In genomic region chr2:94874277-94874997, GRCh38 we compare ENCODE assay signal across 8 cellular contexts. TPM values are rescaled to one million over a fixed set of nuclear protein-coding genes. Genes with fewer than 3 reads are reported as not detected.
A peak's percentile ranks its signal among the peaks of the same experiment; 100 is the strongest.
DNase-seq lines count a peak whose midpoint lies in the region; ATAC-seq and TF ChIP-seq lines count a peak whose summit lies in the region.

No MANE protein-coding gene starts in this region.

- H3K36me3 Mint-ChIP-seq in activated CD8-positive, alpha-beta T cell treated with anti-CD3 and anti-CD28 coated beads, Interleukin-2, amount 10 ng/mL, durations not matched to agents 7 days and 5 days (ENCODE audit: low read depth): no peaks in the 10 kb centered on the region
- no peaks in the 10 kb centered on the region for H3K36me3 Mint-ChIP-seq in osteocyte (ENCODE audit: unreplicated experiment)

- POLR2A ChIA-PET in activated CD8-positive, alpha-beta T cell treated with anti-CD3 and anti-CD28 coated beads, Interleukin-2, amount 10 ng/mL, durations not matched to agents 7 days and 5 days (lab: Charles Lee): no interaction called here

- H3K27ac Mint-ChIP-seq in activated CD8-positive, alpha-beta T cell treated with anti-CD3 and anti-CD28 coated beads, Interleukin-2, amount 10 ng/mL, durations not matched to agents 7 days and 5 days: no peak overlapping the region
- H3K27ac Mint-ChIP-seq in osteocyte (ENCODE audit: unreplicated experiment): no peak overlapping the region

- no peaks in the 10 kb centered on the region for H3K4me1 Mint-ChIP-seq in activated CD8-positive, alpha-beta T cell treated with anti-CD3 and anti-CD28 coated beads, Interleukin-2, amount 10 ng/mL, durations not matched to agents 7 days and 5 days (ENCODE audit: low read depth)
- no peaks in the 10 kb centered on the region for H3K4me1 Mint-ChIP-seq in osteocyte (ENCODE audit: unreplicated experiment)

- no peaks in the 10 kb centered on the region for H3K27me3 Mint-ChIP-seq in activated CD8-positive, alpha-beta T cell treated with anti-CD3 and anti-CD28 coated beads, Interleukin-2, amount 10 ng/mL, durations not matched to agents 7 days and 5 days (ENCODE audit: low read depth)
- no peaks in the 10 kb centered on the region for H3K27me3 Mint-ChIP-seq in osteocyte (ENCODE audit: unreplicated experiment)

- H3K9me3 ChIP-seq in gastrocnemius medialis: no peaks in the 10 kb centered on the region

- in situ Hi-C loops in gastrocnemius medialis (cut with MboI; ENCODE audit: low sequenced_read_pairs in 4 of 4): no loop called here

- DNase-seq in AG20443 (ENCODE audit: low spot score) (peak; percentile 90), NCI-H460 (ENCODE audit: extremely low read depth, low read depth) (peak; percentile 48), erythroblast (lab: John Stamatoyannopoulos, UW) (peak; percentile 57 to 73), osteocyte (ENCODE audit: extremely low spot score, unreplicated experiment) (peak; percentile 84), gastrocnemius medialis (no peak)
- DNase-seq in activated CD8-positive, alpha-beta T cell treated with anti-CD3 and anti-CD28 coated beads, Interleukin-2, amount 10 ng/mL, durations not matched to agents 7 days and 5 days: peak; percentile 76

- peak; percentile 46 for TF ChIP-seq CTCF in osteocyte (IDR thresholded peaks at IDR 0.05)
- peak in 2 of 5 experiments; percentile 37 to 72 for TF ChIP-seq CTCF in gastrocnemius medialis (IDR thresholded peaks at IDR 0.05 in 4 of 5, conservative IDR thresholded peaks at IDR 0.05 in 1 of 5)

- H3K27ac ChIP-seq in gastrocnemius medialis: no peak overlapping the region

- no peaks in the 10 kb centered on the region for H3K4me1 ChIP-seq in gastrocnemius medialis

- intact Hi-C loops in gastrocnemius medialis (cut with DNase I; ENCODE audit: low total_unique reads): no loop called here

- no peak overlapping the region for H3K4me3 ChIP-seq in gastrocnemius medialis

- peak; percentile 97 for ATAC-seq in GM18511 (IDR thresholded peaks at IDR 0.05; ENCODE audit: unreplicated experiment)
- peak; percentile 52 for ATAC-seq in HG03045 (IDR thresholded peaks at IDR 0.05; ENCODE audit: unreplicated experiment)
- peak; percentile 93 for ATAC-seq in activated CD8-positive, alpha-beta T cell treated with anti-CD3 and anti-CD28 coated beads, Interleukin-2, amount 10 ng/mL, durations not matched to agents 7 days and 5 days
- no peak for ATAC-seq in gastrocnemius medialis

- H3K4me3 Mint-ChIP-seq in activated CD8-positive, alpha-beta T cell treated with anti-CD3 and anti-CD28 coated beads, Interleukin-2, amount 10 ng/mL, durations not matched to agents 7 days and 5 days: no peak overlapping the region
- no peak overlapping the region for H3K4me3 Mint-ChIP-seq in osteocyte (ENCODE audit: unreplicated experiment)

- H3K36me3 ChIP-seq in gastrocnemius medialis: no peaks in the 10 kb centered on the region

- CTCF ChIA-PET in activated CD8-positive, alpha-beta T cell treated with anti-CD3 and anti-CD28 coated beads, Interleukin-2, amount 10 ng/mL, durations not matched to agents 7 days and 5 days (lab: Charles Lee): interaction anchor here (1.3 kb wide), 1 partner anchor 9 kb away, joined by 4 read pairs; no protein-coding TSS in a partner anchor

- H3K9me3 Mint-ChIP-seq in activated CD8-positive, alpha-beta T cell treated with anti-CD3 and anti-CD28 coated beads, Interleukin-2, amount 10 ng/mL, durations not matched to agents 7 days and 5 days (ENCODE audit: insufficient read depth): no peaks in the 10 kb centered on the region
- no peaks in the 10 kb centered on the region for H3K9me3 Mint-ChIP-seq in osteocyte (ENCODE audit: unreplicated experiment)

- TF ChIP-seq POLR2A in erythroblast (IDR thresholded peaks at IDR 0.05; ENCODE audit: low read length) (no peak), gastrocnemius medialis (IDR thresholded peaks at IDR 0.05) (no peak)

- peaks cover 7 to 21% (median 8%) of the 10 kb centered on the region in 3 donors for H3K27me3 ChIP-seq in gastrocnemius medialis

RNA-seq across cellular contexts. Expression of gene TEKT4, which starts 3.2 kb away (rescaled TPM):
- total RNA-seq in NCI-H460 (2014; rRNA removed; shearing (Covaris generic)): not detected in 2 replicates
- not detected in 2 replicates for polyA plus RNA-seq in NCI-H460 (2014; cell fraction: nucleus; rRNA removed)
- total RNA-seq in activated CD8-positive, alpha-beta T cell treated with anti-CD3 and anti-CD28 coated beads, Interleukin-2, amount 10 ng/mL, durations not matched to agents 7 days and 5 days: not detected
- total RNA-seq in osteocyte (not detected in 2 replicates), gastrocnemius medialis (not detected)

Comparison
In these comparisons a context has a peak if more than half of its experiments do, and no peak if none do; other contexts are left out.
1. DNase-seq: peak in AG20443 (single experiment), NCI-H460 (single experiment), activated CD8-positive, alpha-beta T cell treated with anti-CD3 and anti-CD28 coated beads, Interleukin-2, amount 10 ng/mL, durations not matched to agents 7 days and 5 days (single experiment), erythroblast (2 of 2) and osteocyte (single experiment); none in gastrocnemius medialis (0 of 2).
2. ATAC-seq: peak in GM18511 (single experiment), HG03045 (single experiment) and activated CD8-positive, alpha-beta T cell treated with anti-CD3 and anti-CD28 coated beads, Interleukin-2, amount 10 ng/mL, durations not matched to agents 7 days and 5 days (single experiment); none in gastrocnemius medialis (0 of 2).